In the genomic region with DNA sequence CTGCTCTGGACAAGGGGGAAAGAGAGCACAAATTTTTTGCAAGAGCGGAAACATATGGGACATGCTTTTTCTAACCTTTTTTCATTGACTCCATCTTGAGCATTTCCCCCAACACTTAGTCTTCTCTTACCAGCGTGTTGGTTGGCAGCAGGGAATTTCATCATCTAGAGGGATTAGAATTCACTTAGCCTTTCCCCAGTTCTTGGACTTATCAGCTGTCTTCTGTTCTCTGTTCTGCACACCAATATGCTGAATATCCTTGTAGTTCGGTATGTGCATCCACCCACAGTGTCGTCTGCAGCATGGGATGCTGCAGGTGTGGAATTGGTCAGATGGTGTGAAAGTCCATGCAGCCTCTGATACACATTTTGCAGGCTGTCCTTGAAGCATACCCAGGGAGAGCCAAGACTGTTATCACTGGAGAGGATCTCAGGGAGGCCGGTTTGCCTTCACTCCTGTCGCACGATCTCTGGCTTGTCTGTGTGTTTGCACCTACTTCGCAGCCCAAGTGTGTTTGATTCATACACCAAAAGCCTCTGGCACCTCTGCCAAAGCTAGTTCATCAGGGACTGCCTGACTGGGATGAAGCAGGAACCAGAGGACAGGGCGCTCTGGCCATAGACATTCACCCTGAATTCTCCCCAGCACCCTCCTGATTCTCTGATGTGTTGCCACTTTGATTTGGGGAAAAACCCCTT, we compare ENCODE assay signal across 19 cellular contexts.
DNase-seq lines count a peak whose midpoint lies in the region; ATAC-seq and TF ChIP-seq lines count a peak whose summit lies in the region.
"Had no signal": no experiment of that assay in that cellular context is flagged by ENCODE, and none has a peak within 500 bp of the region (broad histone marks: within the 10 kb centered on the region; RNA-seq: fewer than 3 reads in every experiment).

No MANE protein-coding gene starts in this region.

- H3K36me3 Mint-ChIP-seq in CD4-positive, alpha-beta memory T cell: peaks cover 21 to 22% of the 10 kb centered on the region in 2 donors
- H3K36me3 Mint-ChIP-seq in progenitor cell of endocrine pancreas (ENCODE audit: insufficient read depth): no peaks in the 10 kb centered on the region

- H3K4me2 ChIP-seq in SK-N-SH: no peak overlapping the region

- H3K9me2 ChIP-seq in SK-N-SH: no peaks in the 10 kb centered on the region

- no peaks in the 10 kb centered on the region for H3K27me3 Mint-ChIP-seq in CD4-positive, alpha-beta memory T cell
- peaks cover 8% of the 10 kb centered on the region for H3K27me3 Mint-ChIP-seq in progenitor cell of endocrine pancreas
- H3K27me3 Mint-ChIP-seq: IgD-negative memory B cell had no signal

- intact Hi-C loops in CD4-positive, alpha-beta memory T cell (cut with micrococcal nuclease): no loop called here
- intact Hi-C loops in esophagus squamous epithelium (cut with DNase I) (no loop called here), head of caudate nucleus (cut with DNase I) (no loop called here)

- H3K4me1 Mint-ChIP-seq in CD4-positive, alpha-beta memory T cell: peaks cover 0 to 3% (median 2%) of the 10 kb centered on the region in 4 donors
- peaks cover 15% of the 10 kb centered on the region for H3K4me1 Mint-ChIP-seq in progenitor cell of endocrine pancreas (ENCODE audit: low read depth)
- H3K4me1 Mint-ChIP-seq: IgD-negative memory B cell had no signal

- H3K4me1 ChIP-seq in CD4-positive, alpha-beta memory T cell (ENCODE audit: insufficient read depth, low read length): no peaks in the 10 kb centered on the region
- H3K4me1 ChIP-seq in SK-N-SH (ENCODE audit: control insufficient read depth in 1 of 2, insufficient read depth in 2 of 2, low read depth in 1 of 2, low read length in 1 of 2) (peaks cover 15 to 22% of the 10 kb centered on the region in 2 experiments), esophagus squamous epithelium (peaks cover 0 to 27% (median 9%) of the 10 kb centered on the region in 3 donors)
- H3K4me1 ChIP-seq: Peyer's patch had no signal

- no peak overlapping the region for H3K27ac ChIP-seq in CD4-positive, alpha-beta memory T cell (ENCODE audit: low read depth, low read length)
- H3K27ac ChIP-seq in SK-N-SH (ENCODE audit: low read depth in 2 of 2, low read length in 1 of 2): no peak overlapping the region
- peak overlapping the region in 3 of 4 donors; percentile 48 to 73 (median 50) for H3K27ac ChIP-seq in esophagus squamous epithelium
- H3K27ac ChIP-seq: testis had no signal

- no peaks in the 10 kb centered on the region for H3K27me3 ChIP-seq in CD4-positive, alpha-beta memory T cell (ENCODE audit: insufficient read depth, low read length)
- H3K27me3 ChIP-seq in SK-N-SH (ENCODE audit: insufficient read depth) (no peaks in the 10 kb centered on the region), esophagus squamous epithelium (no peaks in the 10 kb centered on the region)
- H3K27me3 ChIP-seq: Peyer's patch, testis had no signal

- no peak for TF ChIP-seq RAD21 in SK-N-SH (IDR thresholded peaks at IDR 0.05; ENCODE audit: low read length)

- peak overlapping the region in 5 of 7 donors; percentile 11 to 91 (median 57) for H3K27ac Mint-ChIP-seq in CD4-positive, alpha-beta memory T cell
- peak overlapping the region; percentile 73 for H3K27ac Mint-ChIP-seq in progenitor cell of endocrine pancreas

- 83% methylated on average over 6 of the region's 9 CpGs for WGBS in SK-N-SH (ENCODE audit: low lambda C conversion rate)
- WGBS in esophagus squamous epithelium, 2 donors: 87 to 93% methylated on average over 6 to 8 of the region's 9 CpGs

- no peak for ATAC-seq in GM19467 (IDR thresholded peaks at IDR 0.05; ENCODE audit: unreplicated experiment)
- ATAC-seq: activated naive CD4-positive, alpha-beta T cell treated with anti-CD3 and anti-CD28 coated beads, Interleukin-2, amount 50 U/mL, for 72 hours; esophagus mucosa had no signal

- H3K4me3 Mint-ChIP-seq in CD4-positive, alpha-beta memory T cell: no peak overlapping the region
- no peak overlapping the region for H3K4me3 Mint-ChIP-seq in progenitor cell of endocrine pancreas (ENCODE audit: low read depth)
- H3K4me3 Mint-ChIP-seq: IgD-negative memory B cell had no signal

- H3K9me3 ChIP-seq in CD4-positive, alpha-beta memory T cell (ENCODE audit: control insufficient read depth in 1 of 2, low read length in 2 of 2): no peaks in the 10 kb centered on the region
- H3K9me3 ChIP-seq in SK-N-SH (no peaks in the 10 kb centered on the region), esophagus squamous epithelium (no peaks in the 10 kb centered on the region)
- H3K9me3 ChIP-seq: Peyer's patch, testis had no signal

- peaks cover 14% of the 10 kb centered on the region for H3K36me3 ChIP-seq in CD4-positive, alpha-beta memory T cell (ENCODE audit: insufficient read depth, low read length)
- peaks cover 3 to 10% of the 10 kb centered on the region in 2 experiments for H3K36me3 ChIP-seq in SK-N-SH (replicated peaks in 1 of 2; ENCODE audit: control insufficient read depth in 1 of 2, insufficient read depth in 2 of 2, low read length in 1 of 2)
- peaks cover 0 to 20% (median 2%) of the 10 kb centered on the region in 3 donors for H3K36me3 ChIP-seq in esophagus squamous epithelium

- TF ChIP-seq CTCF in SK-N-SH (IDR thresholded peaks at IDR 0.05) (no peak), esophagus squamous epithelium (IDR thresholded peaks at IDR 0.05) (no peak), progenitor cell of endocrine pancreas (IDR thresholded peaks at IDR 0.05; ENCODE audit: unreplicated experiment) (no peak)

- POLR2A ChIA-PET in CD4-positive, alpha-beta memory T cell (lab: Charles Lee; ENCODE audit: partially characterized antibody): no interaction called here
- POLR2A ChIA-PET in SK-N-SH (lab: Yijun Ruan, JAX): no interaction called here

- no peak overlapping the region for H2AFZ ChIP-seq in SK-N-SH (ENCODE audit: low read depth)

- H3K9me3 Mint-ChIP-seq in CD4-positive, alpha-beta memory T cell: no peaks in the 10 kb centered on the region
- H3K9me3 Mint-ChIP-seq in progenitor cell of endocrine pancreas (ENCODE audit: low read depth): no peaks in the 10 kb centered on the region
- H3K9me3 Mint-ChIP-seq: IgD-negative memory B cell had no signal

- H3K9ac ChIP-seq in SK-N-SH: no peak overlapping the region

- no peak for TF ChIP-seq EP300 in SK-N-SH (IDR thresholded peaks at IDR 0.05; ENCODE audit: borderline replicate concordance in 1 of 2, low read depth in 1 of 2, low read length in 1 of 2)

- no peaks in the 10 kb centered on the region for H3F3A ChIP-seq in SK-N-SH (replicated peaks; ENCODE audit: insufficient read depth)

- no peak overlapping the region for H3K4me3 ChIP-seq in CD4-positive, alpha-beta memory T cell (ENCODE audit: low read length in 2 of 2)
- no peak overlapping the region for H3K4me3 ChIP-seq in SK-N-SH (ENCODE audit: low read depth in 2 of 2, low read length in 1 of 2)
- no peak overlapping the region for H3K4me3 ChIP-seq in esophagus squamous epithelium
- H3K4me3 ChIP-seq: Peyer's patch, smooth muscle cell, testis had no signal

- CTCF ChIA-PET in CD4-positive, alpha-beta memory T cell (lab: Charles Lee; ENCODE audit: partially characterized antibody): no interaction called here
- CTCF ChIA-PET in SK-N-SH (lab: Yijun Ruan, JAX): interaction anchor here (0.9 to 1.8 kb wide), 2 partner anchors 93 to 198 kb away, joined by 3 to 6 read pairs; partner anchors contain the start of gene SOCS1

- DNase-seq in CD4-positive, alpha-beta memory T cell: no peak
- DNase-seq in SK-N-SH: no peak
- DNase-seq in esophagus squamous epithelium (lab: John Stamatoyannopoulos, UW): no peak
- no peak for DNase-seq in progenitor cell of endocrine pancreas (ENCODE audit: low spot score, unreplicated experiment)
- no peak for DNase-seq in cortex of kidney (lab: John Stamatoyannopoulos, UW)
- no peak for DNase-seq in UCSD-AML1 (lab: John Stamatoyannopoulos, UW; ENCODE audit: unreplicated experiment)
- DNase-seq in head of caudate nucleus: no peak
- DNase-seq: activated CD8-positive, alpha-beta memory T cell treated with anti-CD3 and anti-CD28 coated beads for 24 hours; DMS153; GOT3; NCI-H1417 treated with DMSO at 0.1 percent for 48 hours; NCI-H526; testis had no signal

- TF ChIP-seq POLR2A in esophagus squamous epithelium (IDR thresholded peaks at IDR 0.05): no peak

- H3K79me2 ChIP-seq in SK-N-SH (ENCODE audit: insufficient read depth): no peaks in the 10 kb centered on the region

- no peaks in the 10 kb centered on the region for H4K20me1 ChIP-seq in SK-N-SH (ENCODE audit: insufficient read depth)

TF ChIP-seq in SK-N-SH, 30 proteins besides CTCF, POLR2A, EP300 and RAD21:
- TF ChIP-seq GATA2 (CRISPR knock-in tag; IDR thresholded peaks at IDR 0.05) (peak; percentile 59), SIN3A (IDR thresholded peaks at IDR 0.05; ENCODE audit: borderline replicate concordance, low read depth, low read length) (no peak), POLR2AphosphoS5 (IDR thresholded peaks at IDR 0.05; ENCODE audit: low read depth, low read length) (no peak)

Comparison
In these comparisons a context has a peak if more than half of its experiments do, and no peak if none do; other contexts are left out.
1. H3K27ac ChIP-seq: peak in esophagus squamous epithelium (3 of 4); none in CD4-positive, alpha-beta memory T cell (single experiment) and SK-N-SH (0 of 2).